1 cellular context compared by ENCODE assay signal in genomic region chr13:39773833-39774232, GRCh38.
TF ChIP-seq lines count a peak whose summit lies in the region.

No MANE protein-coding gene starts in this region.

TF ChIP-seq in IMR-90, 13 proteins besides CTCF, POLR2A, EP300 and RAD21 (continued from another document):
- TF ChIP-seq, protein P1, sequence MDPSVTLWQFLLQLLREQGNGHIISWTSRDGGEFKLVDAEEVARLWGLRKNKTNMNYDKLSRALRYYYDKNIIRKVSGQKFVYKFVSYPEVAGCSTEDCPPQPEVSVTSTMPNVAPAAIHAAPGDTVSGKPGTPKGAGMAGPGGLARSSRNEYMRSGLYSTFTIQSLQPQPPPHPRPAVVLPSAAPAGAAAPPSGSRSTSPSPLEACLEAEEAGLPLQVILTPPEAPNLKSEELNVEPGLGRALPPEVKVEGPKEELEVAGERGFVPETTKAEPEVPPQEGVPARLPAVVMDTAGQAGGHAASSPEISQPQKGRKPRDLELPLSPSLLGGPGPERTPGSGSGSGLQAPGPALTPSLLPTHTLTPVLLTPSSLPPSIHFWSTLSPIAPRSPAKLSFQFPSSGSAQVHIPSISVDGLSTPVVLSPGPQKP (IDR thresholded peaks at IDR 0.05; ENCODE audit: borderline replicate concordance, low read depth, low read length), result no peak
- TF ChIP-seq NFE2L2 (IDR thresholded peaks at IDR 0.05; ENCODE audit: low read depth, low read length) (no peak), USF2 (IDR thresholded peaks at IDR 0.05; ENCODE audit: low read depth, low read length) (no peak), BHLHE40 (IDR thresholded peaks at IDR 0.05; ENCODE audit: low read depth, low read length) (no peak), CEBPB (IDR thresholded peaks at IDR 0.05; ENCODE audit: low read depth, low read length) (no peak)
